Comparison of ENCODE assay signal across 8 cellular contexts in the genomic region with DNA sequence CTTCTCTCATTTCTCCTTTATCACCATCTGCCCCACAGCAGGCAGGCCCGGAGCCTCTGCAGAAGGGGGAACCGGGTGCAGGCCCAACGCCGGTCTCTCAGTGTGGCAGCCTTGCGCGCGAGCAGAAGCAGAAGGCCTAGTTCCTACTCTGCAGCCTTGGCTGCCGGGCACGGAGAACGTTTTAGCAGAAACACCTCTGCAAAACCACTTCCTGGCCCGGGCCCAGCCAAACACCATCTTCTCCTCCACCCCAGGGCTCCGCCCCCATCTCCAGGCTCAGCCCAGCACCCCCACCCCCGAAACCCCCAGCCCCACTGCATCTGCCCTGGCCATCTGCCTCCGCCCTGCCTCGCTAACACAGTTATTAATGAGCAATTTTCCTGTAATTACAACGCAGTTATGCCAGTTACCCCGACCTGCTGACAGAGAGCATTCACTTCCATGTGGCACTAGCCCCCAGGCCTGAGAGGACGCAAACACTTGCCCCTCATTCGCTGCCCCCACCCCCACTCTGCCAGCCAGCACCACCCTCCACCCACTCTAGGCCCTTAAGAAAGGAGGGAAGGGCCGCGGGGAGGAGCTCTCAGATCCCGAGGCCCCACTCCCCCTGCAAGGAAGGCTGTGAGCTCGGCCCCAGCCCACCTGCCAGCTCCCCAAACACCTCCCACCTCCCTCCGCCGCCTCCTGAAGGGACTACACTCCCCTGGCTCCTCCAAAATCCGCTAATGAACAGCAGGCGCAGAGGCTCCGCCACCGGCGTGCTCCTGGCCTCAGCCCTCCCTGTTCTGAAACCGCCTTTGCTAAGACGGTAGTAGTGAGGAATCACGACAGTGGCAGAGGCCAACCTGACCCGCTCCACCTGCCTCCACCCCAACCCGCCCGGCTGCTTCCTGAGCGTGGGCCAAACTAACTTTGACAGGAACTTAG. TPM values are rescaled to one million over a fixed set of nuclear protein-coding genes. Genes with fewer than 3 reads are reported as not detected.
DNase-seq lines count a peak whose midpoint lies in the region; ATAC-seq and TF ChIP-seq lines count a peak whose summit lies in the region.

No MANE protein-coding gene starts in this region.

- DNase-seq in Ammon's horn (ENCODE audit: low spot score) (peak; percentile 42), NCI-H2171 (lab: John Stamatoyannopoulos, UW) (peak; percentile 80), activated T-cell treated with anti-CD3 and anti-CD28 coated beads for 1 hour (ENCODE audit: low read depth) (peak; percentile 64), NCI-H1048 (lab: John Stamatoyannopoulos, UW) (no peak)
- DNase-seq in stimulated activated CD4-positive, alpha-beta T cell treated with anti-CD3 and anti-CD28 coated beads, Interleukin-12 subunit alpha, Interleukin-12 subunit beta, amount 100 ng/mL, for 24 hours (ENCODE audit: low read depth in 2 of 2), result peak; percentile 65 to 81

- H3K4me3 ChIP-seq in gastroesophageal sphincter, result peak overlapping the region in 1 of 2 donors; percentile 34

- peaks cover 47% of the 10 kb centered on the region for H3K27me3 ChIP-seq in gastroesophageal sphincter

- peaks cover 0 to 2% (median 0%) of the 10 kb centered on the region in 3 donors for H3K4me1 ChIP-seq in gastroesophageal sphincter

- H3K27ac ChIP-seq in gastroesophageal sphincter, result peak overlapping the region in 3 of 4 donors; percentile 24 to 69 (median 35)

- TF ChIP-seq CTCF in gastroesophageal sphincter (IDR thresholded peaks at IDR 0.05), result no peak

- no peak for TF ChIP-seq POLR2A in gastroesophageal sphincter (IDR thresholded peaks at IDR 0.05)

- WGBS in gastroesophageal sphincter (ENCODE audit: low coverage in 1 of 2), 2 donors, result 63 to 100% methylated on average over 1 to 4 of the region's 37 CpGs

- ATAC-seq in GM19351 (IDR thresholded peaks at IDR 0.05; ENCODE audit: unreplicated experiment), result peak; percentile 54
- no peak for ATAC-seq in gastroesophageal sphincter
- no peak for ATAC-seq in HG03196 (IDR thresholded peaks at IDR 0.05; ENCODE audit: unreplicated experiment)

- H3K9me3 ChIP-seq in gastroesophageal sphincter, result no peaks in the 10 kb centered on the region

- no peaks in the 10 kb centered on the region for H3K36me3 ChIP-seq in gastroesophageal sphincter

- TF ChIP-seq EP300 in gastroesophageal sphincter (IDR thresholded peaks at IDR 0.05), result no peak

RNA-seq across cellular contexts. Expression of a gene that starts 44.7 kb away (rescaled TPM):
- total RNA-seq in gastroesophageal sphincter, result 10 to 100 TPM in 2 of 4 donors, 1 to 10 TPM in 2; 8.5 to 24.7 (median 15.5) TPM
